Comparison of ENCODE assay signal across 8 cellular contexts in genomic region chr1:25430666-25431494, GRCh38. TPM values are rescaled to one million over a fixed set of nuclear protein-coding genes. Genes with fewer than 3 reads are reported as not detected.
DNase-seq lines count a peak whose midpoint lies in the region; ATAC-seq and TF ChIP-seq lines count a peak whose summit lies in the region.

Gene MACO1, plus strand, starts transcription at chr1:25430897. Its CDS starts 202 bp downstream, at chr1:25431099.

- DNase-seq in AG09309 (ENCODE audit: low read depth) (peak; percentile 85), NCI-H460 (ENCODE audit: extremely low read depth, low read depth) (peak; percentile 90), cerebellar cortex (ENCODE audit: low spot score) (peak; percentile 99), iris pigment epithelial cell (ENCODE audit: low read depth) (peak; percentile 94), spleen (peak; percentile 95)
- peak; percentile 97 for DNase-seq in activated CD4-positive, CD25-positive, alpha-beta regulatory T cell treated with anti-CD3 and anti-CD28 coated beads, Interleukin-2, amount 50 U/mL, for 72 hours

- H3K4me1 ChIP-seq in spleen: peaks cover 24 to 53% (median 51%) of the 10 kb centered on the region in 6 donors

- TF ChIP-seq CTCF in AG09309 (IDR thresholded peaks at IDR 0.05; ENCODE audit: control insufficient read depth, insufficient read depth, low read depth, low read length, missing control alignments) (no peak), spleen (IDR thresholded peaks at IDR 0.05 in 8 of 11, conservative IDR thresholded peaks at IDR 0.05 in 3 of 11) (peak in 5 of 11 experiments; percentile 3 to 39 (median 25))

- H3K9me3 ChIP-seq in spleen: no peaks in the 10 kb centered on the region

- H3K27me3 ChIP-seq in spleen (replicated peaks in 1 of 7): no peaks in the 10 kb centered on the region

- 0 to 1% (median 0%) methylated on average over 33 to 95 of the region's 95 CpGs for WGBS in spleen, 5 donors

- no peaks in the 10 kb centered on the region for H3K36me3 ChIP-seq in spleen

- H3K27ac ChIP-seq in spleen: peak within 1 kb of the TSS; percentile 85 to 96 (median 92)

- ATAC-seq in GM19043 (IDR thresholded peaks at IDR 0.05; ENCODE audit: low read depth, unreplicated experiment): peak; percentile 90
- peak; percentile 82 for ATAC-seq in HG03378 (IDR thresholded peaks at IDR 0.05; ENCODE audit: unreplicated experiment)

- TF ChIP-seq POLR2A in spleen (IDR thresholded peaks at IDR 0.05): no peak

- intact Hi-C loops in spleen (cut with DNase I; ENCODE audit: low total_unique reads): no loop called here

- H3K4me3 ChIP-seq in AG09309 (ENCODE audit: control insufficient read depth, low read depth, low read length) (peak within 1 kb of the TSS; percentile 92), spleen (peak within 1 kb of the TSS; percentile 71 to 100 (median 94))

RNA-seq across cellular contexts. Expression of gene MACO1, which starts in this region (rescaled TPM):
- total RNA-seq in NCI-H460 (2014; rRNA removed; shearing (Covaris generic)): 6.8 and 8.5 TPM in 2 replicates
- polyA plus RNA-seq in NCI-H460 (2014; cell fraction: nucleus; rRNA removed): 3.3 and 4.5 TPM in 2 replicates
- 10 to 100 TPM; 14.3 to 21.0 (median 19.2) TPM for total RNA-seq in spleen
- 1 to 10 TPM; 6.9 to 9.7 (median 7.4) TPM for polyA plus RNA-seq in spleen

Comparison
In these comparisons a context has a peak if more than half of its experiments do, and no peak if none do; other contexts are left out.
1. Peak in every context shown above with its lines: DNase-seq, ATAC-seq, H3K4me3 ChIP-seq and H3K27ac ChIP-seq.